Comparison of ENCODE assay signal across 2 cellular contexts in genomic region chr1:27727126-27727525, GRCh38.
TF ChIP-seq lines count a peak whose summit lies in the region.

No MANE protein-coding gene starts in this region.

TF ChIP-seq in A549, 52 proteins besides CTCF, POLR2A, EP300 and RAD21:
- TF ChIP-seq RFX5 (IDR thresholded peaks at IDR 0.05) (no peak), CEBPB (IDR thresholded peaks at IDR 0.05) (no peak), MAZ (IDR thresholded peaks at IDR 0.05; ENCODE audit: borderline replicate concordance, low read depth, low read length) (no peak), FOSL2 (IDR thresholded peaks at IDR 0.05) (no peak), FOSL2 (CRISPR knock-in tag; IDR thresholded peaks at IDR 0.05) (no peak), POLR2AphosphoS2 (conservative IDR thresholded peaks at IDR 0.05; ENCODE audit: low read length) (no peak), KDM5A (IDR thresholded peaks at IDR 0.05) (no peak), EHF (CRISPR knock-in tag; IDR thresholded peaks at IDR 0.05) (no peak), JUN (IDR thresholded peaks at IDR 0.05) (no peak), EHMT2 (IDR thresholded peaks at IDR 0.05; ENCODE audit: low read depth) (no peak)

TF ChIP-seq in GM23338, 12 proteins besides CTCF, POLR2A, EP300 and RAD21:
- no peak for TF ChIP-seq NANOG (IDR thresholded peaks at IDR 0.05; ENCODE audit: borderline replicate concordance)
- TF ChIP-seq ZNF114 (CRISPR knock-in tag; IDR thresholded peaks at IDR 0.05): no peak
- TF ChIP-seq EZH2 (IDR thresholded peaks at IDR 0.05; ENCODE audit: low read depth, unreplicated experiment): no peak
- no peak for TF ChIP-seq STAT1 (IDR thresholded peaks at IDR 0.05; ENCODE audit: unreplicated experiment)
- no peak for TF ChIP-seq POLR2AphosphoS5 (IDR thresholded peaks at IDR 0.05; ENCODE audit: low read depth)
- no peak for TF ChIP-seq ETS1 (IDR thresholded peaks at IDR 0.05)
- TF ChIP-seq ZNF462 (CRISPR knock-in tag; IDR thresholded peaks at IDR 0.05): no peak
- no peak for TF ChIP-seq REST (IDR thresholded peaks at IDR 0.05; ENCODE audit: unreplicated experiment)
- no peak for TF ChIP-seq ZNF331 (CRISPR knock-in tag; IDR thresholded peaks at IDR 0.05; ENCODE audit: low read depth)
- no peak for TF ChIP-seq EZH2phosphoT487 (IDR thresholded peaks at IDR 0.05; ENCODE audit: unreplicated experiment)
- no peak for TF ChIP-seq JUNB (IDR thresholded peaks at IDR 0.05; ENCODE audit: unreplicated experiment)
- no peak for TF ChIP-seq CREB1 (CRISPR knock-in tag; IDR thresholded peaks at IDR 0.05; ENCODE audit: low read depth)
TF ChIP-seq in GM23338: peak in this region for 0.
